ENCODE assay signal across 8 cellular contexts in genomic region chr5:163459465-163459887, GRCh38. TPM values are rescaled to one million over a fixed set of nuclear protein-coding genes. Genes with fewer than 3 reads are reported as not detected.
DNase-seq lines count a peak whose midpoint lies in the region; ATAC-seq, FAIRE-seq and TF ChIP-seq lines count a peak whose summit lies in the region.

No MANE protein-coding gene starts in this region.

- H3K36me3 ChIP-seq in GM06990 (ENCODE audit: control insufficient read depth, insufficient read depth, low read length) (no peaks in the 10 kb centered on the region), HepG2 (replicated peaks in 1 of 2; ENCODE audit: control insufficient read depth in 1 of 2, insufficient read depth in 2 of 2, low read length in 2 of 2) (peaks cover 2 to 9% of the 10 kb centered on the region in 2 experiments; a peak in 3 of 5 replicates), upper lobe of left lung (peaks cover 0 to 15% (median 3%) of the 10 kb centered on the region in 4 donors)

- no peaks in the 10 kb centered on the region for H4K20me1 ChIP-seq in HepG2 (ENCODE audit: insufficient read depth, low read length)

- H3K9me3 ChIP-seq in HepG2 (ENCODE audit: low read length) (no peaks in the 10 kb centered on the region), upper lobe of left lung (no peaks in the 10 kb centered on the region)

- no peak for TF ChIP-seq EP300 in HepG2 (IDR thresholded peaks at IDR 0.05; ENCODE audit: low read depth in 2 of 2, low read length in 2 of 2)
- no peak for TF ChIP-seq EP300 in HepG2 (CRISPR knock-in tag; IDR thresholded peaks at IDR 0.05; ENCODE audit: borderline replicate concordance)
- no peak for TF ChIP-seq EP300 in upper lobe of left lung (IDR thresholded peaks at IDR 0.05)

- H3K79me2 ChIP-seq in HepG2 (ENCODE audit: insufficient read depth, low read length): peaks cover 59% of the 10 kb centered on the region

- H3K9ac ChIP-seq in HepG2 (ENCODE audit: insufficient read depth, low read depth, low read length): peak overlapping the region; percentile 99

- no TSS peak for BruUV-seq in HepG2 (replicated peaks; lab: Mats Ljungman, UMichigan)

- POLR2A ChIA-PET in HepG2 (lab: Yijun Ruan, JAX): interaction anchor here (0.9 to 5.8 kb wide), 8 partner anchors 9 to 47 kb away, joined by 3 to 182 read pairs (median 10); partner anchors contain the start of genes CCNG1 and MAT2B

- no peak for DNase-seq in GM06990 (ENCODE audit: extremely low read depth, insufficient read length)
- DNase-seq in Jurkat, Clone E6-1 (ENCODE audit: low read depth, low spot score): no peak
- DNase-seq in HepG2 (ENCODE audit: low spot score): peak; percentile 54
- DNase-seq in upper lobe of left lung: no peak
- no peak for DNase-seq in hippocampal formation (lab: John Stamatoyannopoulos, UW)
- DNase-seq in activated gamma-delta T cell treated with Interleukin-2 at 50 U/mL for 16 hours: no peak

- H3K4me3 ChIP-seq in GM06990 (replicated peaks; ENCODE audit: low read depth, low read length) (peak overlapping the region; percentile 81), HepG2 (replicated peaks in 1 of 3; ENCODE audit: insufficient read depth in 1 of 3, low read depth in 2 of 3, low read length in 3 of 3) (peak overlapping the region; percentile 68 to 88 (median 86)), upper lobe of left lung (peak overlapping the region; percentile 51 to 91 (median 79))
- H3K4me3 ChIP-seq in Jurkat, Clone E6-1 (ENCODE audit: low read length): peak overlapping the region; percentile 77

- under 1% methylated on average over 15 of the region's 18 CpGs for WGBS in HepG2 (ENCODE audit: low lambda C conversion rate)
- WGBS in upper lobe of left lung, 2 donors: 0 to 2% methylated on average over 14 to 18 of the region's 18 CpGs

- no peak overlapping the region for H2AFZ ChIP-seq in HepG2 (ENCODE audit: low read length)

- peak overlapping the region; percentile 79 for H3K4me2 ChIP-seq in HepG2 (ENCODE audit: low read depth, low read length)

- intact Hi-C loops in HepG2 (cut with micrococcal nuclease; ENCODE audit: unreplicated experiment): no loop called here

- ATAC-seq in GM21528 (IDR thresholded peaks at IDR 0.05; ENCODE audit: low FRiP score, unreplicated experiment) (peak; percentile 11), HepG2 (no peak; the same call in 2 of the 3 replicates), upper lobe of left lung (ENCODE audit: low FRiP score in 2 of 2) (peak in 1 of 2 donors; percentile 1)

- in situ Hi-C loops in HepG2 (cut with HindIII; ENCODE audit: extremely low pct_ligation_motif_present, low pct_unique_long_range_greater_than_20kb): no loop called here

- H3K27ac ChIP-seq in angular gyrus (ENCODE audit: low read depth, low read length): peak overlapping the region; percentile 99
- H3K27ac ChIP-seq in HepG2 (ENCODE audit: extremely low read length, insufficient read depth, low read length): peak overlapping the region; percentile 100
- peak overlapping the region; percentile 96 to 97 (median 96) for H3K27ac ChIP-seq in upper lobe of left lung

- TF ChIP-seq CTCF in GM06990 (IDR thresholded peaks at IDR 0.05; ENCODE audit: insufficient read depth, low read length, poor library complexity, severe bottlenecking) (no peak), HepG2 (CRISPR knock-in tag; IDR thresholded peaks at IDR 0.05) (no peak; the same call in 1 of the 2 replicates), upper lobe of left lung (IDR thresholded peaks at IDR 0.05) (no peak)

- TF ChIP-seq RAD21 in HepG2 (CRISPR knock-in tag; IDR thresholded peaks at IDR 0.05): no peak

- H3K27me3 ChIP-seq in GM06990 (replicated peaks; ENCODE audit: control insufficient read depth, insufficient read depth, low read length) (no peaks in the 10 kb centered on the region), HepG2 (ENCODE audit: control insufficient read depth in 1 of 2, insufficient read depth in 2 of 2, low read length in 2 of 2) (peaks cover 0 to 4% of the 10 kb centered on the region in 2 experiments; a peak in 1 of 5 replicates), upper lobe of left lung (no peaks in the 10 kb centered on the region)

- no peak for FAIRE-seq in HepG2 (lab: Jason Lieb, UNC)

- CTCF ChIA-PET in HepG2 (lab: Yijun Ruan, JAX; ENCODE audit: low intra/inter-chr PET ratio, low total read pairs): no interaction called here

- TF ChIP-seq POLR2A in HepG2 (IDR thresholded peaks at IDR 0.05; ENCODE audit: insufficient read depth in 1 of 2, low read depth in 2 of 2, low read length in 2 of 2) (no peak), upper lobe of left lung (IDR thresholded peaks at IDR 0.05) (no peak)

- H3K4me1 ChIP-seq in HepG2 (ENCODE audit: insufficient read depth, low read length): peaks cover 32% of the 10 kb centered on the region
- peaks cover 20 to 32% (median 21%) of the 10 kb centered on the region in 4 donors for H3K4me1 ChIP-seq in upper lobe of left lung

RNA-seq across cellular contexts. Expression of gene NUDCD2, which starts 0.4 kb away (rescaled TPM):
- polyA plus RNA-seq in Jurkat, Clone E6-1 (2012; ENCODE audit: insufficient read depth, insufficient read length): 127 TPM
- 39.2 and 40.9 TPM in 2 replicates for total RNA-seq in HepG2 (2016; rRNA removed; fragmentation: Illumina TruSeq; extraction: Trizol)
- 18.5 and 20.2 TPM in 2 replicates for total RNA-seq in HepG2 (2016; cell fraction: cytosol; rRNA removed; fragmentation: Illumina TruSeq; extraction: Trizol; ENCODE audit: low read depth)
- total RNA-seq in HepG2 (2016; cell fraction: insoluble cytoplasmic fraction; rRNA removed; fragmentation: Illumina TruSeq; extraction: Trizol): 39.1 and 40.7 TPM in 2 replicates
- 48.1 and 48.6 TPM in 2 replicates for total RNA-seq in HepG2 (2016; cell fraction: membrane; rRNA removed; fragmentation: Illumina TruSeq; extraction: Trizol)
- 24.0 and 26.0 TPM in 2 replicates for total RNA-seq in HepG2 (2016; cell fraction: nucleus; rRNA removed; fragmentation: Illumina TruSeq; extraction: Trizol)
- 9.6 and 14.8 TPM in 2 replicates for polyA plus RNA-seq in HepG2 (2011; rRNA removed)
- 5.6 and 9.1 TPM in 2 replicates for polyA plus RNA-seq in HepG2 (2011; cell fraction: cytosol; rRNA removed)
- polyA plus RNA-seq in HepG2 (2011; cell fraction: nucleus; rRNA removed): 5.7 and 10.0 TPM in 2 replicates
- 25.1 and 33.5 TPM in 2 replicates for polyA plus RNA-seq in HepG2 (2012)
- 21.4 and 34.4 TPM in 2 replicates for polyA plus RNA-seq in HepG2 (2016; cell fraction: cytosol; fragmentation: Illumina TruSeq; extraction: Trizol; ENCODE audit: low read depth)
- polyA plus RNA-seq in HepG2 (2016; cell fraction: insoluble cytoplasmic fraction; fragmentation: Illumina TruSeq; extraction: Trizol; ENCODE audit: low read depth): 45.6 and 45.7 TPM in 2 replicates
- polyA plus RNA-seq in HepG2 (2016; cell fraction: membrane; fragmentation: Illumina TruSeq; extraction: Trizol; ENCODE audit: low read depth): 33.8 and 40.8 TPM in 2 replicates
- 30.7 and 35.5 TPM in 2 replicates for polyA plus RNA-seq in HepG2 (2016; cell fraction: nucleus; fragmentation: Illumina TruSeq; extraction: Trizol; ENCODE audit: insufficient read depth, low read depth)
- 2.7 and 4.6 TPM in 2 replicates for polyA minus RNA-seq in HepG2 (2011; rRNA and poly(A)+ RNA removed; ENCODE audit: low replicate concordance)
- polyA minus RNA-seq in HepG2 (2011; cell fraction: cytosol; rRNA and poly(A)+ RNA removed): 3.0 and 5.1 TPM in 2 replicates
- 13.8 and 15.5 TPM in 2 replicates for polyA minus RNA-seq in HepG2 (2011; cell fraction: nucleus; rRNA and poly(A)+ RNA removed)
- total RNA-seq in upper lobe of left lung: 10 to 100 TPM in 2 of 6 donors, 1 to 10 TPM in 4; 3.1 to 25.6 (median 7.9) TPM

RNA-seq across cellular contexts. Expression of gene HMMR, which starts 1.0 kb away (rescaled TPM):
- 90.0 TPM for polyA plus RNA-seq in Jurkat, Clone E6-1 (2012; ENCODE audit: insufficient read depth, insufficient read length)
- 48.3 and 82.7 TPM in 2 replicates for total RNA-seq in HepG2 (2016; rRNA removed; fragmentation: Illumina TruSeq; extraction: Trizol)
- total RNA-seq in HepG2 (2016; cell fraction: cytosol; rRNA removed; fragmentation: Illumina TruSeq; extraction: Trizol; ENCODE audit: low read depth): 5.5 and 6.4 TPM in 2 replicates
- 49.7 and 80.9 TPM in 2 replicates for total RNA-seq in HepG2 (2016; cell fraction: insoluble cytoplasmic fraction; rRNA removed; fragmentation: Illumina TruSeq; extraction: Trizol)
- 14.7 and 18.6 TPM in 2 replicates for total RNA-seq in HepG2 (2016; cell fraction: membrane; rRNA removed; fragmentation: Illumina TruSeq; extraction: Trizol)
- 37.9 and 39.0 TPM in 2 replicates for total RNA-seq in HepG2 (2016; cell fraction: nucleus; rRNA removed; fragmentation: Illumina TruSeq; extraction: Trizol)
- polyA plus RNA-seq in HepG2 (2011; rRNA removed): 4.6 and 8.5 TPM in 2 replicates
- 4.6 and 5.2 TPM in 2 replicates for polyA plus RNA-seq in HepG2 (2011; cell fraction: cytosol; rRNA removed)
- 2.9 and 3.8 TPM in 2 replicates for polyA plus RNA-seq in HepG2 (2011; cell fraction: nucleus; rRNA removed)
- 8.3 and 17.9 TPM in 2 replicates for polyA plus RNA-seq in HepG2 (2012)
- 1.7 and 2.4 TPM in 2 replicates for polyA plus RNA-seq in HepG2 (2016; cell fraction: cytosol; fragmentation: Illumina TruSeq; extraction: Trizol; ENCODE audit: low read depth)
- polyA plus RNA-seq in HepG2 (2016; cell fraction: insoluble cytoplasmic fraction; fragmentation: Illumina TruSeq; extraction: Trizol; ENCODE audit: low read depth): 48.9 and 49.4 TPM in 2 replicates
- 3.8 and 6.0 TPM in 2 replicates for polyA plus RNA-seq in HepG2 (2016; cell fraction: membrane; fragmentation: Illumina TruSeq; extraction: Trizol; ENCODE audit: low read depth)
- polyA plus RNA-seq in HepG2 (2016; cell fraction: nucleus; fragmentation: Illumina TruSeq; extraction: Trizol; ENCODE audit: insufficient read depth, low read depth): 33.3 and 34.0 TPM in 2 replicates
- 3.1 and 6.2 TPM in 2 replicates for polyA minus RNA-seq in HepG2 (2011; rRNA and poly(A)+ RNA removed; ENCODE audit: low replicate concordance)
- 8.4 and 8.8 TPM in 2 replicates for polyA minus RNA-seq in HepG2 (2011; cell fraction: cytosol; rRNA and poly(A)+ RNA removed)
- 10.6 and 11.1 TPM in 2 replicates for polyA minus RNA-seq in HepG2 (2011; cell fraction: nucleus; rRNA and poly(A)+ RNA removed)
- total RNA-seq in upper lobe of left lung: 1 to 10 TPM in 5 of 6 donors, under 1 TPM in 1; 0.74 to 4.2 (median 1.9) TPM

RNA-seq across cellular contexts. Expression of gene CCNG1, which starts 22.1 kb away (rescaled TPM):
- 107 TPM for polyA plus RNA-seq in Jurkat, Clone E6-1 (2012; ENCODE audit: insufficient read depth, insufficient read length)
- total RNA-seq in HepG2 (2016; rRNA removed; fragmentation: Illumina TruSeq; extraction: Trizol) (353 and 516 TPM in 2 replicates), upper lobe of left lung (100 to 1,000 TPM in 1 of 6 donors, 10 to 100 TPM in 5; 52.5 to 118 (median 73.8) TPM)
- 171 and 222 TPM in 2 replicates for total RNA-seq in HepG2 (2016; cell fraction: cytosol; rRNA removed; fragmentation: Illumina TruSeq; extraction: Trizol; ENCODE audit: low read depth)
- 344 and 513 TPM in 2 replicates for total RNA-seq in HepG2 (2016; cell fraction: insoluble cytoplasmic fraction; rRNA removed; fragmentation: Illumina TruSeq; extraction: Trizol)
- total RNA-seq in HepG2 (2016; cell fraction: membrane; rRNA removed; fragmentation: Illumina TruSeq; extraction: Trizol): 489 and 661 TPM in 2 replicates
- total RNA-seq in HepG2 (2016; cell fraction: nucleus; rRNA removed; fragmentation: Illumina TruSeq; extraction: Trizol): 151 and 183 TPM in 2 replicates
- 126 and 181 TPM in 2 replicates for polyA plus RNA-seq in HepG2 (2011; rRNA removed)
- polyA plus RNA-seq in HepG2 (2011; cell fraction: cytosol; rRNA removed): 77.6 and 97.0 TPM in 2 replicates
- polyA plus RNA-seq in HepG2 (2011; cell fraction: nucleus; rRNA removed): 33.8 and 51.9 TPM in 2 replicates
- 266 and 303 TPM in 2 replicates for polyA plus RNA-seq in HepG2 (2012)
- polyA plus RNA-seq in HepG2 (2016; cell fraction: cytosol; fragmentation: Illumina TruSeq; extraction: Trizol; ENCODE audit: low read depth): 201 and 216 TPM in 2 replicates
- polyA plus RNA-seq in HepG2 (2016; cell fraction: insoluble cytoplasmic fraction; fragmentation: Illumina TruSeq; extraction: Trizol; ENCODE audit: low read depth): 389 and 398 TPM in 2 replicates
- 391 and 469 TPM in 2 replicates for polyA plus RNA-seq in HepG2 (2016; cell fraction: membrane; fragmentation: Illumina TruSeq; extraction: Trizol; ENCODE audit: low read depth)
- 161 and 166 TPM in 2 replicates for polyA plus RNA-seq in HepG2 (2016; cell fraction: nucleus; fragmentation: Illumina TruSeq; extraction: Trizol; ENCODE audit: insufficient read depth, low read depth)
- polyA minus RNA-seq in HepG2 (2011; rRNA and poly(A)+ RNA removed; ENCODE audit: low replicate concordance): 56.2 and 117 TPM in 2 replicates
- 177 and 216 TPM in 2 replicates for polyA minus RNA-seq in HepG2 (2011; cell fraction: cytosol; rRNA and poly(A)+ RNA removed)
- 101 and 119 TPM in 2 replicates for polyA minus RNA-seq in HepG2 (2011; cell fraction: nucleus; rRNA and poly(A)+ RNA removed)

RNA-seq across cellular contexts. Expression of gene MAT2B, which starts 45.9 kb away (rescaled TPM):
- 109 TPM for polyA plus RNA-seq in Jurkat, Clone E6-1 (2012; ENCODE audit: insufficient read depth, insufficient read length)
- total RNA-seq in HepG2 (2016; rRNA removed; fragmentation: Illumina TruSeq; extraction: Trizol): 37.1 and 62.6 TPM in 2 replicates
- 6.2 and 9.1 TPM in 2 replicates for total RNA-seq in HepG2 (2016; cell fraction: cytosol; rRNA removed; fragmentation: Illumina TruSeq; extraction: Trizol; ENCODE audit: low read depth)
- 34.8 and 58.6 TPM in 2 replicates for total RNA-seq in HepG2 (2016; cell fraction: insoluble cytoplasmic fraction; rRNA removed; fragmentation: Illumina TruSeq; extraction: Trizol)
- total RNA-seq in HepG2 (2016; cell fraction: membrane; rRNA removed; fragmentation: Illumina TruSeq; extraction: Trizol): 17.7 and 20.1 TPM in 2 replicates
- total RNA-seq in HepG2 (2016; cell fraction: nucleus; rRNA removed; fragmentation: Illumina TruSeq; extraction: Trizol): 16.6 and 17.4 TPM in 2 replicates
- polyA plus RNA-seq in HepG2 (2011; rRNA removed): 15.5 and 20.2 TPM in 2 replicates
- polyA plus RNA-seq in HepG2 (2011; cell fraction: cytosol; rRNA removed): 7.8 and 11.6 TPM in 2 replicates
- 4.0 and 6.1 TPM in 2 replicates for polyA plus RNA-seq in HepG2 (2011; cell fraction: nucleus; rRNA removed)
- polyA plus RNA-seq in HepG2 (2012): 22.2 and 28.7 TPM in 2 replicates
- 4.8 and 5.1 TPM in 2 replicates for polyA plus RNA-seq in HepG2 (2016; cell fraction: cytosol; fragmentation: Illumina TruSeq; extraction: Trizol; ENCODE audit: low read depth)
- 63.0 and 65.8 TPM in 2 replicates for polyA plus RNA-seq in HepG2 (2016; cell fraction: insoluble cytoplasmic fraction; fragmentation: Illumina TruSeq; extraction: Trizol; ENCODE audit: low read depth)
- 13.8 and 14.9 TPM in 2 replicates for polyA plus RNA-seq in HepG2 (2016; cell fraction: membrane; fragmentation: Illumina TruSeq; extraction: Trizol; ENCODE audit: low read depth)
- polyA plus RNA-seq in HepG2 (2016; cell fraction: nucleus; fragmentation: Illumina TruSeq; extraction: Trizol; ENCODE audit: insufficient read depth, low read depth): 29.1 and 30.8 TPM in 2 replicates
- 9.1 and 29.7 TPM in 2 replicates for polyA minus RNA-seq in HepG2 (2011; rRNA and poly(A)+ RNA removed; ENCODE audit: low replicate concordance)
- polyA minus RNA-seq in HepG2 (2011; cell fraction: cytosol; rRNA and poly(A)+ RNA removed): 12.3 and 12.4 TPM in 2 replicates
- polyA minus RNA-seq in HepG2 (2011; cell fraction: nucleus; rRNA and poly(A)+ RNA removed): 6.4 and 8.3 TPM in 2 replicates
- 10 to 100 TPM; 23.3 to 85.3 (median 50.4) TPM for total RNA-seq in upper lobe of left lung
